In genomic region chr15:60390231-60390630, GRCh38 we compare ENCODE assay signal across 1 cellular context.
TF ChIP-seq lines count a peak whose summit lies in the region.

No MANE protein-coding gene starts in this region.

TF ChIP-seq in K562, 482 proteins besides CTCF, POLR2A, EP300 and RAD21:
- TF ChIP-seq, protein P1, sequence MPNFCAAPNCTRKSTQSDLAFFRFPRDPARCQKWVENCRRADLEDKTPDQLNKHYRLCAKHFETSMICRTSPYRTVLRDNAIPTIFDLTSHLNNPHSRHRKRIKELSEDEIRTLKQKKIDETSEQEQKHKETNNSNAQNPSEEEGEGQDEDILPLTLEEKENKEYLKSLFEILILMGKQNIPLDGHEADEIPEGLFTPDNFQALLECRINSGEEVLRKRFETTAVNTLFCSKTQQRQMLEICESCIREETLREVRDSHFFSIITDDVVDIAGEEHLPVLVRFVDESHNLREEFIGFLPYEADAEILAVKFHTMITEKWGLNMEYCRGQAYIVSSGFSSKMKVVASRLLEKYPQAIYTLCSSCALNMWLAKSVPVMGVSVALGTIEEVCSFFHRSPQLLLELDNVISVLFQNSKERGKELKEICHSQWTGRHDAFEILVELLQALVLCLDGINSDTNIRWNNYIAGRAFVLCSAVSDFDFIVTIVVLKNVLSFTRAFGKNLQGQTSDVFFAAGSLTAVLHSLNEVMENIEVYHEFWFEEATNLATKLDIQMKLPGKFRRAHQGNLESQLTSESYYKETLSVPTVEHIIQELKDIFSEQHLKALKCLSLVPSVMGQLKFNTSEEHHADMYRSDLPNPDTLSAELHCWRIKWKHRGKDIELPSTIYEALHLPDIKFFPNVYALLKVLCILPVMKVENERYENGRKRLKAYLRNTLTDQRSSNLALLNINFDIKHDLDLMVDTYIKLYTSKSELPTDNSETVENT (CRISPR knock-in tag; IDR thresholded peaks at IDR 0.05) = no peak
- TF ChIP-seq NR2C1 (IDR thresholded peaks at IDR 0.05) = no peak
- no peak for TF ChIP-seq NR2C1 (tag; IDR thresholded peaks at IDR 0.05)
- no peak for TF ChIP-seq SMAD4 (CRISPR knock-in tag; conservative IDR thresholded peaks at IDR 0.05)
- no peak for TF ChIP-seq RFX5 (IDR thresholded peaks at IDR 0.05; ENCODE audit: low read depth, low read length)
- no peak for TF ChIP-seq ATF1 (CRISPR knock-in tag; IDR thresholded peaks at IDR 0.05)
- no peak for TF ChIP-seq ATF1 (tag; IDR thresholded peaks at IDR 0.05)
- no peak for TF ChIP-seq YBX1 (IDR thresholded peaks at IDR 0.05)
- TF ChIP-seq MLLT1 (IDR thresholded peaks at IDR 0.05) = no peak
- TF ChIP-seq TAL1 (IDR thresholded peaks at IDR 0.05) = no peak
- TF ChIP-seq, protein P2, sequence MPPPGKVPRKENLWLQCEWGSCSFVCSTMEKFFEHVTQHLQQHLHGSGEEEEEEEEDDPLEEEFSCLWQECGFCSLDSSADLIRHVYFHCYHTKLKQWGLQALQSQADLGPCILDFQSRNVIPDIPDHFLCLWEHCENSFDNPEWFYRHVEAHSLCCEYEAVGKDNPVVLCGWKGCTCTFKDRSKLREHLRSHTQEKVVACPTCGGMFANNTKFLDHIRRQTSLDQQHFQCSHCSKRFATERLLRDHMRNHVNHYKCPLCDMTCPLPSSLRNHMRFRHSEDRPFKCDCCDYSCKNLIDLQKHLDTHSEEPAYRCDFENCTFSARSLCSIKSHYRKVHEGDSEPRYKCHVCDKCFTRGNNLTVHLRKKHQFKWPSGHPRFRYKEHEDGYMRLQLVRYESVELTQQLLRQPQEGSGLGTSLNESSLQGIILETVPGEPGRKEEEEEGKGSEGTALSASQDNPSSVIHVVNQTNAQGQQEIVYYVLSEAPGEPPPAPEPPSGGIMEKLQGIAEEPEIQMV (tag; conservative IDR thresholded peaks at IDR 0.05; ENCODE audit: low read depth) = no peak
- TF ChIP-seq ZBTB1 (CRISPR knock-in tag; IDR thresholded peaks at IDR 0.05; ENCODE audit: borderline replicate concordance, low read depth) = no peak
- TF ChIP-seq, protein P3, sequence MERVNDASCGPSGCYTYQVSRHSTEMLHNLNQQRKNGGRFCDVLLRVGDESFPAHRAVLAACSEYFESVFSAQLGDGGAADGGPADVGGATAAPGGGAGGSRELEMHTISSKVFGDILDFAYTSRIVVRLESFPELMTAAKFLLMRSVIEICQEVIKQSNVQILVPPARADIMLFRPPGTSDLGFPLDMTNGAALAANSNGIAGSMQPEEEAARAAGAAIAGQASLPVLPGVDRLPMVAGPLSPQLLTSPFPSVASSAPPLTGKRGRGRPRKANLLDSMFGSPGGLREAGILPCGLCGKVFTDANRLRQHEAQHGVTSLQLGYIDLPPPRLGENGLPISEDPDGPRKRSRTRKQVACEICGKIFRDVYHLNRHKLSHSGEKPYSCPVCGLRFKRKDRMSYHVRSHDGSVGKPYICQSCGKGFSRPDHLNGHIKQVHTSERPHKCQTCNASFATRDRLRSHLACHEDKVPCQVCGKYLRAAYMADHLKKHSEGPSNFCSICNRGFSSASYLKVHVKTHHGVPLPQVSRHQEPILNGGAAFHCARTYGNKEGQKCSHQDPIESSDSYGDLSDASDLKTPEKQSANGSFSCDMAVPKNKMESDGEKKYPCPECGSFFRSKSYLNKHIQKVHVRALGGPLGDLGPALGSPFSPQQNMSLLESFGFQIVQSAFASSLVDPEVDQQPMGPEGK (CRISPR knock-in tag; IDR thresholded peaks at IDR 0.05; ENCODE audit: borderline replicate concordance) = no peak
- no peak for TF ChIP-seq ZNF77 (CRISPR knock-in tag; IDR thresholded peaks at IDR 0.05)
- no peak for TF ChIP-seq ZNF239 (CRISPR knock-in tag; IDR thresholded peaks at IDR 0.05)
- no peak for TF ChIP-seq HMG20A (CRISPR knock-in tag; conservative IDR thresholded peaks at IDR 0.05)
- TF ChIP-seq MIER1 (IDR thresholded peaks at IDR 0.05; ENCODE audit: low read depth) = no peak
